ENCODE assay signal across 19 cellular contexts in the genomic region with DNA sequence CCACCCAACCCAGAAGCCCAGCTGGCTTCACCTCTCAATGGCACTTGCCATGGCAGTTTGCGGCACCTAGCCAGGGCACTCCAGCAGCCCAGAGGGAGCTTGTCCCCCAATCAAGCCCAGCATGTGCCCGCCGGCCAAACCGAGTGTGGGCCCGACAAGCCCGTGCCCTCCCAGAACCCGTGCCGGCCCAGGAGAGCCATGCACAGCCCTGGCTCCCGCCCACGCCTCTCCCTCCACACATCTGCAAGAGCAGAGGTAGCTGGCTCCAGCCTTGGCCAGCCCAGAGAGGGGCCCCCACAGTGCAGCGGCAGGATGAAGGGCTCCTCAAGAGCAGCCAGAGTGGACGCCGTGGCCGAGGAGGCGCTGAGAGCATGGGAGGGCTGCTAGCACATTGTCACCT.
A peak's percentile ranks its signal among the peaks of the same experiment; 100 is the strongest.
DNase-seq lines count a peak whose midpoint lies in the region; ATAC-seq, FAIRE-seq and TF ChIP-seq lines count a peak whose summit lies in the region.
"Had no signal": no experiment of that assay in that cellular context is flagged by ENCODE, and none has a peak within 500 bp of the region (broad histone marks: within the 10 kb centered on the region; RNA-seq: fewer than 3 reads in every experiment).

No MANE protein-coding gene starts in this region.

- FAIRE-seq in HepG2 (lab: Jason Lieb, UNC) (no peak), kidney (lab: Jason Lieb, UNC) (no peak)
- FAIRE-seq: A204.1, GM12892, GM18507 had no signal

- TF ChIP-seq POLR2A in right lobe of liver (IDR thresholded peaks at IDR 0.05) (no peak), HepG2 (IDR thresholded peaks at IDR 0.05; ENCODE audit: insufficient read depth in 1 of 2, low read depth in 2 of 2, low read length in 2 of 2) (no peak), spleen (IDR thresholded peaks at IDR 0.05) (no peak)

- DNase-seq in right lobe of liver (peak in 2 of 3 donors; percentile 14 to 47), HepG2 (ENCODE audit: low spot score) (no peak), kidney (peak; percentile 68), spleen (peak; percentile 71), NCI-H524 treated with DMSO at 0.1 percent for 48 hours (lab: John Stamatoyannopoulos, UW) (no peak)
- DNase-seq: ACHN; BE2C; C1 segment of cervical spinal cord; CD4-positive, alpha-beta T cell; DMS153; DMS79; GDM1; GM23248 had no signal

- H3K4me1 ChIP-seq in right lobe of liver: no peaks in the 10 kb centered on the region
- H3K4me1 ChIP-seq in HepG2 (ENCODE audit: insufficient read depth, low read length): no peaks in the 10 kb centered on the region
- no peaks in the 10 kb centered on the region for H3K4me1 ChIP-seq in kidney (ENCODE audit: control insufficient read depth in 1 of 2, insufficient read depth in 1 of 2, low read depth in 1 of 2, low read length in 2 of 2)
- H3K4me1 ChIP-seq in spleen: no peaks in the 10 kb centered on the region
- H3K4me1 ChIP-seq: HAP-1 had no signal

- in situ Hi-C loops in HepG2 (cut with HindIII; ENCODE audit: extremely low pct_ligation_motif_present, low pct_unique_long_range_greater_than_20kb): no loop called here

- H3K4me2 ChIP-seq in HepG2 (ENCODE audit: low read depth, low read length): no peak overlapping the region

- POLR2A ChIA-PET in HepG2 (lab: Yijun Ruan, JAX): no interaction called here

- CTCF ChIA-PET in HepG2 (lab: Yijun Ruan, JAX; ENCODE audit: low intra/inter-chr PET ratio, low total read pairs): no interaction called here

- H3K36me3 ChIP-seq in right lobe of liver: no peaks in the 10 kb centered on the region
- H3K36me3 ChIP-seq in HepG2 (replicated peaks in 1 of 2; ENCODE audit: control insufficient read depth in 1 of 2, insufficient read depth in 2 of 2, low read length in 2 of 2): no peaks in the 10 kb centered on the region
- H3K36me3 ChIP-seq in kidney (ENCODE audit: control insufficient read depth in 1 of 2, insufficient read depth in 2 of 2, low read length in 2 of 2): no peaks in the 10 kb centered on the region
- H3K36me3 ChIP-seq in spleen: no peaks in the 10 kb centered on the region
- H3K36me3 ChIP-seq: BE2C, HAP-1 had no signal

- ATAC-seq in right lobe of liver (peak in 1 of 4 donors; percentile 21), HepG2 (no peak), HG02970 (IDR thresholded peaks at IDR 0.05; ENCODE audit: low FRiP score, unreplicated experiment) (no peak)

- H3K27me3 ChIP-seq in right lobe of liver (no peaks in the 10 kb centered on the region), HepG2 (ENCODE audit: control insufficient read depth in 1 of 2, insufficient read depth in 2 of 2, low read length in 2 of 2) (no peaks in the 10 kb centered on the region), spleen (replicated peaks in 1 of 7) (no peaks in the 10 kb centered on the region)
- H3K27me3 ChIP-seq: BE2C had no signal

- TF ChIP-seq EP300 in HepG2 (IDR thresholded peaks at IDR 0.05; ENCODE audit: low read depth in 2 of 2, low read length in 2 of 2) (no peak), HepG2 (CRISPR knock-in tag; IDR thresholded peaks at IDR 0.05; ENCODE audit: borderline replicate concordance) (no peak)

- H3K27ac ChIP-seq in right lobe of liver (no peak overlapping the region), HepG2 (ENCODE audit: extremely low read length, insufficient read depth, low read length) (no peak overlapping the region), kidney (ENCODE audit: low read depth in 2 of 2, low read length in 2 of 2) (no peak overlapping the region), spleen (no peak overlapping the region)
- H3K27ac ChIP-seq: GM23248, HL-60 had no signal

- TF ChIP-seq CTCF in right lobe of liver (IDR thresholded peaks at IDR 0.05): no peak
- no peak for TF ChIP-seq CTCF in HepG2 (CRISPR knock-in tag; IDR thresholded peaks at IDR 0.05)
- TF ChIP-seq CTCF in kidney (IDR thresholded peaks at IDR 0.05; ENCODE audit: borderline replicate concordance, extremely low read depth, insufficient read depth): no peak
- TF ChIP-seq CTCF in spleen (IDR thresholded peaks at IDR 0.05 in 8 of 11, conservative IDR thresholded peaks at IDR 0.05 in 3 of 11): no peak

- H3K9me3 ChIP-seq in right lobe of liver (no peaks in the 10 kb centered on the region), HepG2 (ENCODE audit: low read length) (no peaks in the 10 kb centered on the region), kidney (ENCODE audit: control insufficient read depth in 1 of 2, low read length in 2 of 2) (no peaks in the 10 kb centered on the region), spleen (peaks cover 0 to 20% (median 5%) of the 10 kb centered on the region in 8 donors)
- H3K9me3 ChIP-seq: BE2C, HAP-1 had no signal

- H3K9ac ChIP-seq in HepG2 (ENCODE audit: insufficient read depth, low read depth, low read length) (no peak overlapping the region), kidney (ENCODE audit: low read length in 2 of 2) (no peak overlapping the region)
- H3K9ac ChIP-seq: GM23248 had no signal

- TF ChIP-seq RAD21 in HepG2 (CRISPR knock-in tag; IDR thresholded peaks at IDR 0.05): no peak

- H4K20me1 ChIP-seq in HepG2 (ENCODE audit: insufficient read depth, low read length): no peaks in the 10 kb centered on the region

- no peak overlapping the region for H2AFZ ChIP-seq in HepG2 (ENCODE audit: low read length)
- H2AFZ ChIP-seq: GM23248 had no signal

- H3K79me2 ChIP-seq in HepG2 (ENCODE audit: insufficient read depth, low read length): no peaks in the 10 kb centered on the region

- no peak overlapping the region for H3K4me3 ChIP-seq in right lobe of liver
- no peak overlapping the region for H3K4me3 ChIP-seq in HepG2 (replicated peaks in 1 of 3; ENCODE audit: insufficient read depth in 1 of 3, low read depth in 2 of 3, low read length in 3 of 3)
- no peak overlapping the region for H3K4me3 ChIP-seq in kidney (ENCODE audit: low read length in 2 of 2)
- no peak overlapping the region for H3K4me3 ChIP-seq in spleen
- H3K4me3 ChIP-seq: GM23248, HAP-1 had no signal

- WGBS in right lobe of liver (ENCODE audit: insufficient coverage, low coverage, low lambda C conversion rate, missing lambda C conversion rate): 80% methylated on average over 1 of the region's 15 CpGs
- WGBS in HepG2 (ENCODE audit: low lambda C conversion rate): 84% methylated on average over 4 of the region's 15 CpGs
- 86 to 93% (median 90%) methylated on average over 15 of the region's 15 CpGs for WGBS in spleen, 5 donors

- BruUV-seq in HepG2 (replicated peaks; lab: Mats Ljungman, UMichigan): no TSS peak

- intact Hi-C loops in right lobe of liver (cut with DNase I) (no loop called here), HepG2 (cut with micrococcal nuclease; ENCODE audit: unreplicated experiment) (no loop called here), kidney (cut with DNase I) (no loop called here), spleen (cut with DNase I; ENCODE audit: low total_unique reads) (no loop called here)

TF ChIP-seq in HepG2, 621 proteins besides CTCF, POLR2A, EP300 and RAD21 (continues in another document):
- no peak for TF ChIP-seq EZH2 (conservative IDR thresholded peaks at IDR 0.05; ENCODE audit: low read depth, low read length)
- TF ChIP-seq ZNF180 (CRISPR knock-in tag; IDR thresholded peaks at IDR 0.05; ENCODE audit: borderline replicate concordance, low read depth): no peak
- TF ChIP-seq, protein P1, sequence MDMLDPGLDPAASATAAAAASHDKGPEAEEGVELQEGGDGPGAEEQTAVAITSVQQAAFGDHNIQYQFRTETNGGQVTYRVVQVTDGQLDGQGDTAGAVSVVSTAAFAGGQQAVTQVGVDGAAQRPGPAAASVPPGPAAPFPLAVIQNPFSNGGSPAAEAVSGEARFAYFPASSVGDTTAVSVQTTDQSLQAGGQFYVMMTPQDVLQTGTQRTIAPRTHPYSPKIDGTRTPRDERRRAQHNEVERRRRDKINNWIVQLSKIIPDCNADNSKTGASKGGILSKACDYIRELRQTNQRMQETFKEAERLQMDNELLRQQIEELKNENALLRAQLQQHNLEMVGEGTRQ (IDR thresholded peaks at IDR 0.05; ENCODE audit: low read depth, low read length): no peak
- TF ChIP-seq, protein P1 (CRISPR knock-in tag; IDR thresholded peaks at IDR 0.05; ENCODE audit: borderline replicate concordance): no peak
- TF ChIP-seq ZNF451 (CRISPR knock-in tag; IDR thresholded peaks at IDR 0.05): no peak
- no peak for TF ChIP-seq PHF21A (CRISPR knock-in tag; IDR thresholded peaks at IDR 0.05)
- TF ChIP-seq, protein P2, sequence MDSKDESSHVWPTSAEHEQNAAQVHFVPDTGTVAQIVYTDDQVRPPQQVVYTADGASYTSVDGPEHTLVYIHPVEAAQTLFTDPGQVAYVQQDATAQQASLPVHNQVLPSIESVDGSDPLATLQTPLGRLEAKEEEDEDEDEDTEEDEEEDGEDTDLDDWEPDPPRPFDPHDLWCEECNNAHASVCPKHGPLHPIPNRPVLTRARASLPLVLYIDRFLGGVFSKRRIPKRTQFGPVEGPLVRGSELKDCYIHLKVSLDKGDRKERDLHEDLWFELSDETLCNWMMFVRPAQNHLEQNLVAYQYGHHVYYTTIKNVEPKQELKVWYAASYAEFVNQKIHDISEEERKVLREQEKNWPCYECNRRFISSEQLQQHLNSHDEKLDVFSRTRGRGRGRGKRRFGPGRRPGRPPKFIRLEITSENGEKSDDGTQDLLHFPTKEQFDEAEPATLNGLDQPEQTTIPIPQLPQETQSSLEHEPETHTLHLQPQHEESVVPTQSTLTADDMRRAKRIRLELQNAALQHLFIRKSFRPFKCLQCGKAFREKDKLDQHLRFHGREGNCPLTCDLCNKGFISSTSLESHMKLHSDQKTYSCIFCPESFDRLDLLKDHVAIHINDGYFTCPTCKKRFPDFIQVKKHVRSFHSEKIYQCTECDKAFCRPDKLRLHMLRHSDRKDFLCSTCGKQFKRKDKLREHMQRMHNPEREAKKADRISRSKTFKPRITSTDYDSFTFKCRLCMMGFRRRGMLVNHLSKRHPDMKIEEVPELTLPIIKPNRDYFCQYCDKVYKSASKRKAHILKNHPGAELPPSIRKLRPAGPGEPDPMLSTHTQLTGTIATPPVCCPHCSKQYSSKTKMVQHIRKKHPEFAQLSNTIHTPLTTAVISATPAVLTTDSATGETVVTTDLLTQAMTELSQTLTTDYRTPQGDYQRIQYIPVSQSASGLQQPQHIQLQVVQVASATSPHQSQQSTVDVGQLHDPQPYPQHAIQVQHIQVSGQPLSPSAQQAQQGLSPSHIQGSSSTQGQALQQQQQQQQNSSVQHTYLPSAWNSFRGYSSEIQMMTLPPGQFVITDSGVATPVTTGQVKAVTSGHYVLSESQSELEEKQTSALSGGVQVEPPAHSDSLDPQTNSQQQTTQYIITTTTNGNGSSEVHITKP (CRISPR knock-in tag; IDR thresholded peaks at IDR 0.05; ENCODE audit: low read depth): no peak
- TF ChIP-seq SP140L (CRISPR knock-in tag; IDR thresholded peaks at IDR 0.05; ENCODE audit: borderline replicate concordance): no peak
- no peak for TF ChIP-seq CAMTA2 (CRISPR knock-in tag; IDR thresholded peaks at IDR 0.05; ENCODE audit: borderline replicate concordance)

Comparison
In these comparisons a context has a peak if more than half of its experiments do, and no peak if none do; other contexts are left out.
1. DNase-seq: peak in right lobe of liver (2 of 3), kidney (single experiment) and spleen (single experiment); none in HepG2 (single experiment) and NCI-H524 treated with DMSO at 0.1 percent for 48 hours (single experiment).